In genomic region chr13:40477623-40478608, GRCh38 we compare ENCODE assay signal across 8 cellular contexts.
DNase-seq lines count a peak whose midpoint lies in the region; ATAC-seq and TF ChIP-seq lines count a peak whose summit lies in the region.

No MANE protein-coding gene starts in this region.

- H4K8ac ChIP-seq in neuronal stem cell (ENCODE audit: low read depth, low read length), result no peak overlapping the region

- H3K18ac ChIP-seq in neuronal stem cell (ENCODE audit: low read length), result peak overlapping the region; percentile 23

- H3K4ac ChIP-seq in neuronal stem cell (ENCODE audit: low read length), result no peak overlapping the region

- no peak overlapping the region for H3K9ac ChIP-seq in neuronal stem cell (ENCODE audit: low read depth, low read length, poor library complexity)

- intact Hi-C loops in left cardiac atrium (cut with DNase I), result loop anchor here in 1 of 2 donors (5.0 kb wide), 1 partner anchor 71 kb away; no protein-coding TSS in a partner anchor

- H3K4me3 ChIP-seq in neuronal stem cell (ENCODE audit: low read length in 2 of 2), result no peak overlapping the region

- H3K4me1 ChIP-seq in neuronal stem cell (ENCODE audit: control insufficient read depth in 2 of 2, insufficient read depth in 1 of 2, low read depth in 1 of 2, low read length in 2 of 2), result peaks cover 9 to 18% of the 10 kb centered on the region in 2 donors

- peak; percentile 63 to 72 for ATAC-seq in left cardiac atrium

- no peak overlapping the region for H3K23ac ChIP-seq in neuronal stem cell (ENCODE audit: low read depth, low read length, poor library complexity)

- no peak overlapping the region for H2BK120ac ChIP-seq in neuronal stem cell (ENCODE audit: low read depth, low read length)

- no peak overlapping the region for H3K14ac ChIP-seq in neuronal stem cell (ENCODE audit: low read length)

- no peaks in the 10 kb centered on the region for H3K36me3 ChIP-seq in neuronal stem cell (replicated peaks in 1 of 2; ENCODE audit: control insufficient read depth in 2 of 2, insufficient read depth in 2 of 2, low read length in 2 of 2)

- H2BK15ac ChIP-seq in neuronal stem cell (ENCODE audit: low read length), result no peak overlapping the region

- H2BK12ac ChIP-seq in neuronal stem cell (ENCODE audit: low read length), result no peak overlapping the region

- peak overlapping the region; percentile 89 for H2AFZ ChIP-seq in neuronal stem cell (ENCODE audit: low read length)

- H3K79me1 ChIP-seq in neuronal stem cell (ENCODE audit: low read depth, low read length), result no peaks in the 10 kb centered on the region

- H3K9me3 ChIP-seq in neuronal stem cell (replicated peaks in 1 of 2; ENCODE audit: control insufficient read depth in 2 of 2, insufficient read depth in 1 of 2, low read depth in 1 of 2, low read length in 2 of 2), result no peaks in the 10 kb centered on the region

- DNase-seq in Ammon's horn (ENCODE audit: low spot score), result peak; percentile 17
- DNase-seq in left cardiac atrium, result peak; percentile 75
- no peak for DNase-seq in neuronal stem cell (ENCODE audit: low spot score)
- no peak for DNase-seq in NCI-H187 (lab: John Stamatoyannopoulos, UW)
- no peak for DNase-seq in stimulated activated CD4-positive, alpha-beta T cell treated with anti-CD3 and anti-CD28 coated beads, Interleukin-4, amount 100 ng/mL, for 1 hour
- DNase-seq in HT-29 (ENCODE audit: low spot score), result no peak
- DNase-seq in DMS79 (lab: John Stamatoyannopoulos, UW), result no peak

- TF ChIP-seq CTCF in VCaP (conservative IDR thresholded peaks at IDR 0.05), result no peak

- no CpG with 5 or more reads among the region's 17 CpGs for WGBS in neuronal stem cell (ENCODE audit: extremely low coverage in 2 of 2, insufficient read length in 2 of 2, insufficient replicate concordance in 1 of 2), 2 donors

- no peak overlapping the region for H4K91ac ChIP-seq in neuronal stem cell (ENCODE audit: low read depth, low read length, poor library complexity)

- H2AK5ac ChIP-seq in neuronal stem cell (ENCODE audit: low read depth, low read length), result no peak overlapping the region

- peak overlapping the region; percentile 59 for H3K27ac ChIP-seq in VCaP
- H3K27ac ChIP-seq in neuronal stem cell (replicated peaks; ENCODE audit: low read length), result no peak overlapping the region

- H2BK5ac ChIP-seq in neuronal stem cell (ENCODE audit: low read length), result no peak overlapping the region

- H3K4me2 ChIP-seq in neuronal stem cell (ENCODE audit: insufficient read depth, low read length, poor library complexity, severe bottlenecking), result no peak overlapping the region

- no peaks in the 10 kb centered on the region for H3K27me3 ChIP-seq in neuronal stem cell (ENCODE audit: control insufficient read depth in 3 of 3, insufficient read depth in 3 of 3, low read depth in 1 of 3, low read length in 3 of 3)

Comparison
In these comparisons a context has a peak if more than half of its experiments do, and no peak if none do; other contexts are left out.
1. DNase-seq: peak in Ammon's horn (single experiment) and left cardiac atrium (single experiment); none in neuronal stem cell (single experiment), NCI-H187 (0 of 2), stimulated activated CD4-positive, alpha-beta T cell treated with anti-CD3 and anti-CD28 coated beads, Interleukin-4, amount 100 ng/mL, for 1 hour (single experiment), HT-29 (single experiment) and DMS79 (single experiment).